In genomic region chr10:131630772-131631258, GRCh38 we compare ENCODE assay signal across 15 cellular contexts.
A peak's percentile ranks its signal among the peaks of the same experiment; 100 is the strongest.
DNase-seq lines count a peak whose midpoint lies in the region; ATAC-seq and TF ChIP-seq lines count a peak whose summit lies in the region.
"Had no signal": no experiment of that assay in that cellular context is flagged by ENCODE, and none has a peak within 500 bp of the region (broad histone marks: within the 10 kb centered on the region; RNA-seq: fewer than 3 reads in every experiment).

No MANE protein-coding gene starts in this region.

- H3K27ac Mint-ChIP-seq in osteocyte (ENCODE audit: unreplicated experiment): no peak overlapping the region
- no peak overlapping the region for H3K27ac Mint-ChIP-seq in Caco-2 (ENCODE audit: unreplicated experiment)
- H3K27ac Mint-ChIP-seq: B cell; CD4-positive, alpha-beta T cell had no signal

- TF ChIP-seq CTCF in hepatocyte (IDR thresholded peaks at IDR 0.05; ENCODE audit: poor library complexity): no peak
- TF ChIP-seq CTCF in right lobe of liver (IDR thresholded peaks at IDR 0.05): no peak
- no peak for TF ChIP-seq CTCF in osteocyte (IDR thresholded peaks at IDR 0.05)
- no peak for TF ChIP-seq CTCF in Caco-2 (IDR thresholded peaks at IDR 0.05; ENCODE audit: insufficient read depth in 1 of 2, low read depth in 1 of 2, low read length in 1 of 2, severe bottlenecking in 1 of 2, unreplicated experiment in 1 of 2)

- CTCF ChIA-PET in Caco-2 (lab: Charles Lee): no interaction called here

- H3K27me3 Mint-ChIP-seq in osteocyte (ENCODE audit: unreplicated experiment) (no peaks in the 10 kb centered on the region), Caco-2 (ENCODE audit: insufficient read depth, unreplicated experiment) (no peaks in the 10 kb centered on the region)
- H3K27me3 Mint-ChIP-seq: CD4-positive, alpha-beta T cell had no signal

- H4K20me1 ChIP-seq in hepatocyte (ENCODE audit: insufficient read depth, poor library complexity, severe bottlenecking): no peaks in the 10 kb centered on the region

- no peak overlapping the region for H3K4me2 ChIP-seq in hepatocyte

- H3K36me3 ChIP-seq in hepatocyte (replicated peaks; ENCODE audit: insufficient read depth, low read depth) (no peaks in the 10 kb centered on the region), right lobe of liver (no peaks in the 10 kb centered on the region), Caco-2 (ENCODE audit: control insufficient read depth, insufficient read depth, low read length) (no peaks in the 10 kb centered on the region)

- H3K9me2 ChIP-seq in hepatocyte (replicated peaks; ENCODE audit: insufficient read depth): no peaks in the 10 kb centered on the region

- intact Hi-C loops in right lobe of liver (cut with DNase I): no loop called here
- intact Hi-C loops in Caco-2 (cut with micrococcal nuclease; ENCODE audit: unreplicated experiment): no loop called here

- H3K9me3 Mint-ChIP-seq in osteocyte (ENCODE audit: unreplicated experiment) (peaks cover 47% of the 10 kb centered on the region), Caco-2 (ENCODE audit: unreplicated experiment) (peaks cover 40% of the 10 kb centered on the region)

- ATAC-seq in right lobe of liver (peak; percentile 23 to 58 (median 44)), HG03571 (IDR thresholded peaks at IDR 0.05; ENCODE audit: unreplicated experiment) (no peak), SK-N-SH treated with all-trans-retinoic acid at 6 μM for 48 hours (no peak)
- ATAC-seq: HCT116 had no signal

- H3K9me3 ChIP-seq in hepatocyte (ENCODE audit: low read depth): no peaks in the 10 kb centered on the region
- no peaks in the 10 kb centered on the region for H3K9me3 ChIP-seq in right lobe of liver
- H3K9me3 ChIP-seq in Caco-2: peaks cover 4% of the 10 kb centered on the region; the same call in 1 of the 2 replicates

- H3K4me1 ChIP-seq in hepatocyte (ENCODE audit: insufficient read depth): peaks cover 11% of the 10 kb centered on the region
- H3K4me1 ChIP-seq in right lobe of liver: no peaks in the 10 kb centered on the region
- no peaks in the 10 kb centered on the region for H3K4me1 ChIP-seq in Caco-2

- H3K27me3 ChIP-seq in hepatocyte (no peaks in the 10 kb centered on the region), right lobe of liver (no peaks in the 10 kb centered on the region), Caco-2 (replicated peaks; ENCODE audit: control insufficient read depth, insufficient read depth, low read length) (no peaks in the 10 kb centered on the region)

- H3K79me2 ChIP-seq in hepatocyte: no peaks in the 10 kb centered on the region

- WGBS in hepatocyte (ENCODE audit: low lambda C conversion rate, missing lambda C conversion rate): 71% methylated on average over 7 of the region's 7 CpGs
- 57% methylated on average over 6 of the region's 7 CpGs for WGBS in right lobe of liver (ENCODE audit: insufficient coverage, low coverage, low lambda C conversion rate, missing lambda C conversion rate)

- H2AFZ ChIP-seq in hepatocyte: no peak overlapping the region
- H2AFZ ChIP-seq: GM23248 had no signal

- peaks cover under 1% of the 10 kb centered on the region for H3K36me3 Mint-ChIP-seq in osteocyte (ENCODE audit: unreplicated experiment)
- peaks cover 7% of the 10 kb centered on the region for H3K36me3 Mint-ChIP-seq in Caco-2 (ENCODE audit: insufficient read depth, unreplicated experiment)

- POLR2A ChIA-PET in Caco-2 (lab: Charles Lee): no interaction called here

- no peak for TF ChIP-seq POLR2A in right lobe of liver (IDR thresholded peaks at IDR 0.05)

- peak; percentile 76 for DNase-seq in hepatocyte (ENCODE audit: low spot score)
- no peak for DNase-seq in right lobe of liver
- peak; percentile 65 for DNase-seq in osteocyte (ENCODE audit: extremely low spot score, unreplicated experiment)
- DNase-seq in Caco-2: no peak
- no peak for DNase-seq in retina
- DNase-seq: C1 segment of cervical spinal cord; CD4-positive, alpha-beta T cell; DMS153; DMS79 treated with DMSO at 0.1 percent for 48 hours; EL; GM23248 had no signal

- H3K27ac ChIP-seq in hepatocyte: peak overlapping the region; percentile 81
- no peak overlapping the region for H3K27ac ChIP-seq in right lobe of liver
- H3K27ac ChIP-seq: GM23248 had no signal

- no peaks in the 10 kb centered on the region for H3K4me1 Mint-ChIP-seq in osteocyte (ENCODE audit: unreplicated experiment)
- no peaks in the 10 kb centered on the region for H3K4me1 Mint-ChIP-seq in Caco-2 (ENCODE audit: low read depth, unreplicated experiment)
- H3K4me1 Mint-ChIP-seq: B cell had no signal

- H3K4me3 Mint-ChIP-seq in osteocyte (ENCODE audit: unreplicated experiment) (no peak overlapping the region), Caco-2 (ENCODE audit: unreplicated experiment) (no peak overlapping the region)
- H3K4me3 Mint-ChIP-seq: B cell; CD4-positive, alpha-beta T cell had no signal

- BruUV-seq in Caco-2 (replicated peaks; lab: Mats Ljungman, UMichigan): no TSS peak

- H3K4me3 ChIP-seq in hepatocyte (no peak overlapping the region), right lobe of liver (no peak overlapping the region), Caco-2 (ENCODE audit: low read depth, low read length) (no peak overlapping the region)
- H3K4me3 ChIP-seq: GM23248 had no signal

TF ChIP-seq in SK-N-SH treated with all-trans-retinoic acid at 6 μM for 48 hours, 23 proteins besides CTCF, POLR2A, EP300 and RAD21 (continues in another document):
- TF ChIP-seq ISL1 (CRISPR knock-in tag; IDR thresholded peaks at IDR 0.05): no peak
- TF ChIP-seq CSDC2 (CRISPR knock-in tag; IDR thresholded peaks at IDR 0.05): no peak
- TF ChIP-seq OSR1 (CRISPR knock-in tag; IDR thresholded peaks at IDR 0.05): no peak
- no peak for TF ChIP-seq SNAI2 (CRISPR knock-in tag; IDR thresholded peaks at IDR 0.05)
- TF ChIP-seq ZFP30 (CRISPR knock-in tag; IDR thresholded peaks at IDR 0.05): no peak
- no peak for TF ChIP-seq ESRRG (CRISPR knock-in tag; IDR thresholded peaks at IDR 0.05)
- TF ChIP-seq ZFP3 (CRISPR knock-in tag; IDR thresholded peaks at IDR 0.05): no peak
- no peak for TF ChIP-seq CSRNP3 (CRISPR knock-in tag; IDR thresholded peaks at IDR 0.05)
- no peak for TF ChIP-seq BACH2 (CRISPR knock-in tag; IDR thresholded peaks at IDR 0.05; ENCODE audit: borderline replicate concordance)
- no peak for TF ChIP-seq CREB5 (CRISPR knock-in tag; IDR thresholded peaks at IDR 0.05; ENCODE audit: low read depth)
- TF ChIP-seq POU6F1 (CRISPR knock-in tag; IDR thresholded peaks at IDR 0.05; ENCODE audit: borderline replicate concordance, low read depth): no peak
- TF ChIP-seq ZNF70 (CRISPR knock-in tag; IDR thresholded peaks at IDR 0.05): no peak
- no peak for TF ChIP-seq ARNTL (CRISPR knock-in tag; IDR thresholded peaks at IDR 0.05; ENCODE audit: borderline replicate concordance, low read depth)
- no peak for TF ChIP-seq GLIS3 (CRISPR knock-in tag; IDR thresholded peaks at IDR 0.05)

Comparison
In these comparisons a context has a peak if more than half of its experiments do, and no peak if none do; other contexts are left out.
1. DNase-seq: peak in hepatocyte (single experiment) and osteocyte (single experiment); none in right lobe of liver (0 of 3), Caco-2 (0 of 2) and retina (single experiment).
2. ATAC-seq: peak in right lobe of liver (4 of 4); none in HG03571 (single experiment) and SK-N-SH treated with all-trans-retinoic acid at 6 μM for 48 hours (single experiment).